2 cellular contexts compared by ENCODE assay signal in the genomic region with DNA sequence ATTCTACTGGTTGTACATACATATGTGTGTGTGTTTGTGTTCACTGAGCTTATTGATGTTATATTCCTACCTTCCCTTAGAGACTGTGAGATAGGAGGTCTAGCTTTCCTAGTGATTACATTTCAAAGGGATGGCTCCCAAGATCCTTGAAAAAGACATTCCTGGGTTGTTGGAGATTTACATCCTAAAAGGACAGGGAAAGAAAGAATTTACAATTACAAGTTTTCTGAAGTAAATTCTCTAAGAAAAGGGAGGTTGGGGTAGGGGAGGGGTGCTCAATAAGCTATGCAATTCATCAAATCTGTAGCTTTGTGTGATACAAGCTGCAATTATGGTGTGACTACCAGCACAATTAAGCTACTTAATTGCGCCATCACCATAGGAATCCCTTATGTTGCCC.
TF ChIP-seq lines count a peak whose summit lies in the region.

No MANE protein-coding gene starts in this region.

TF ChIP-seq in GM23338, 12 proteins besides CTCF, POLR2A, EP300 and RAD21:
- peak; percentile 45; the same call in 1 of the 2 replicates for TF ChIP-seq NANOG (IDR thresholded peaks at IDR 0.05; ENCODE audit: borderline replicate concordance)
- TF ChIP-seq STAT1 (IDR thresholded peaks at IDR 0.05; ENCODE audit: unreplicated experiment), result no peak
- TF ChIP-seq POLR2AphosphoS5 (IDR thresholded peaks at IDR 0.05; ENCODE audit: low read depth), result 0 out of 2 replicates have a peak, but pooled peaks have one; percentile 28

TF ChIP-seq in H1, 55 proteins besides CTCF, POLR2A, EP300 and RAD21:
- TF ChIP-seq, protein P1, sequence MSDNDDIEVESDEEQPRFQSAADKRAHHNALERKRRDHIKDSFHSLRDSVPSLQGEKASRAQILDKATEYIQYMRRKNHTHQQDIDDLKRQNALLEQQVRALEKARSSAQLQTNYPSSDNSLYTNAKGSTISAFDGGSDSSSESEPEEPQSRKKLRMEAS (IDR thresholded peaks at IDR 0.05), result no peak
- no peak for TF ChIP-seq SAP30 (IDR thresholded peaks at IDR 0.05; ENCODE audit: insufficient read depth, insufficient replicate concordance, low read length)
- no peak for TF ChIP-seq TCF12 (IDR thresholded peaks at IDR 0.05; ENCODE audit: low read depth, low read length)
- no peak for TF ChIP-seq BACH1 (IDR thresholded peaks at IDR 0.05; ENCODE audit: low read length)
- TF ChIP-seq MAFK (IDR thresholded peaks at IDR 0.05; ENCODE audit: low read depth, low read length), result no peak
- no peak for TF ChIP-seq POU5F1 (IDR thresholded peaks at IDR 0.05; ENCODE audit: low read depth, low read length)
- TF ChIP-seq HDAC2 (IDR thresholded peaks at IDR 0.05; ENCODE audit: borderline replicate concordance in 1 of 2, low read depth in 2 of 2, low read length in 2 of 2), result 0 out of 4 replicates have a peak, but pooled peaks of 1 of the 2 experiments have one; percentile 27
- TF ChIP-seq SUZ12 (IDR thresholded peaks at IDR 0.05; ENCODE audit: low read length), result no peak
- no peak for TF ChIP-seq GTF2F1 (IDR thresholded peaks at IDR 0.05; ENCODE audit: borderline replicate concordance, low read depth, low read length)
- TF ChIP-seq KDM1A (IDR thresholded peaks at IDR 0.05; ENCODE audit: borderline replicate concordance, low read length), result no peak
- TF ChIP-seq SP1 (IDR thresholded peaks at IDR 0.05; ENCODE audit: low read depth, low read length), result peak; percentile 24; the same call in 1 of the 2 replicates
- TF ChIP-seq PHF8 (conservative IDR thresholded peaks at IDR 0.05; ENCODE audit: low read depth, low read length), result no peak
- TF ChIP-seq GABPA (IDR thresholded peaks at IDR 0.05; ENCODE audit: borderline replicate concordance, insufficient read depth, low read length), result no peak
- TF ChIP-seq YY1 (IDR thresholded peaks at IDR 0.05; ENCODE audit: low read depth, low read length), result no peak
- TF ChIP-seq SRF (IDR thresholded peaks at IDR 0.05; ENCODE audit: low read depth, low read length), result no peak
- TF ChIP-seq EGR1 (IDR thresholded peaks at IDR 0.05; ENCODE audit: borderline replicate concordance, low read depth, low read length), result no peak
- TF ChIP-seq, protein P2, sequence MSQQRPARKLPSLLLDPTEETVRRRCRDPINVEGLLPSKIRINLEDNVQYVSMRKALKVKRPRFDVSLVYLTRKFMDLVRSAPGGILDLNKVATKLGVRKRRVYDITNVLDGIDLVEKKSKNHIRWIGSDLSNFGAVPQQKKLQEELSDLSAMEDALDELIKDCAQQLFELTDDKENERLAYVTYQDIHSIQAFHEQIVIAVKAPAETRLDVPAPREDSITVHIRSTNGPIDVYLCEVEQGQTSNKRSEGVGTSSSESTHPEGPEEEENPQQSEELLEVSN (IDR thresholded peaks at IDR 0.05), result no peak
- TF ChIP-seq BCL11A (IDR thresholded peaks at IDR 0.05; ENCODE audit: low read depth in 2 of 2, low read length in 2 of 2), result no peak
- no peak for TF ChIP-seq RXRA (IDR thresholded peaks at IDR 0.05; ENCODE audit: insufficient read depth, low read depth, low read length)
- TF ChIP-seq RFX5 (IDR thresholded peaks at IDR 0.05; ENCODE audit: borderline replicate concordance, low read depth, low read length), result no peak
- no peak for TF ChIP-seq TAF1 (IDR thresholded peaks at IDR 0.05; ENCODE audit: low read depth, low read length)
- TF ChIP-seq ASH2L (IDR thresholded peaks at IDR 0.05; ENCODE audit: low read length), result no peak
- TF ChIP-seq, protein P3, sequence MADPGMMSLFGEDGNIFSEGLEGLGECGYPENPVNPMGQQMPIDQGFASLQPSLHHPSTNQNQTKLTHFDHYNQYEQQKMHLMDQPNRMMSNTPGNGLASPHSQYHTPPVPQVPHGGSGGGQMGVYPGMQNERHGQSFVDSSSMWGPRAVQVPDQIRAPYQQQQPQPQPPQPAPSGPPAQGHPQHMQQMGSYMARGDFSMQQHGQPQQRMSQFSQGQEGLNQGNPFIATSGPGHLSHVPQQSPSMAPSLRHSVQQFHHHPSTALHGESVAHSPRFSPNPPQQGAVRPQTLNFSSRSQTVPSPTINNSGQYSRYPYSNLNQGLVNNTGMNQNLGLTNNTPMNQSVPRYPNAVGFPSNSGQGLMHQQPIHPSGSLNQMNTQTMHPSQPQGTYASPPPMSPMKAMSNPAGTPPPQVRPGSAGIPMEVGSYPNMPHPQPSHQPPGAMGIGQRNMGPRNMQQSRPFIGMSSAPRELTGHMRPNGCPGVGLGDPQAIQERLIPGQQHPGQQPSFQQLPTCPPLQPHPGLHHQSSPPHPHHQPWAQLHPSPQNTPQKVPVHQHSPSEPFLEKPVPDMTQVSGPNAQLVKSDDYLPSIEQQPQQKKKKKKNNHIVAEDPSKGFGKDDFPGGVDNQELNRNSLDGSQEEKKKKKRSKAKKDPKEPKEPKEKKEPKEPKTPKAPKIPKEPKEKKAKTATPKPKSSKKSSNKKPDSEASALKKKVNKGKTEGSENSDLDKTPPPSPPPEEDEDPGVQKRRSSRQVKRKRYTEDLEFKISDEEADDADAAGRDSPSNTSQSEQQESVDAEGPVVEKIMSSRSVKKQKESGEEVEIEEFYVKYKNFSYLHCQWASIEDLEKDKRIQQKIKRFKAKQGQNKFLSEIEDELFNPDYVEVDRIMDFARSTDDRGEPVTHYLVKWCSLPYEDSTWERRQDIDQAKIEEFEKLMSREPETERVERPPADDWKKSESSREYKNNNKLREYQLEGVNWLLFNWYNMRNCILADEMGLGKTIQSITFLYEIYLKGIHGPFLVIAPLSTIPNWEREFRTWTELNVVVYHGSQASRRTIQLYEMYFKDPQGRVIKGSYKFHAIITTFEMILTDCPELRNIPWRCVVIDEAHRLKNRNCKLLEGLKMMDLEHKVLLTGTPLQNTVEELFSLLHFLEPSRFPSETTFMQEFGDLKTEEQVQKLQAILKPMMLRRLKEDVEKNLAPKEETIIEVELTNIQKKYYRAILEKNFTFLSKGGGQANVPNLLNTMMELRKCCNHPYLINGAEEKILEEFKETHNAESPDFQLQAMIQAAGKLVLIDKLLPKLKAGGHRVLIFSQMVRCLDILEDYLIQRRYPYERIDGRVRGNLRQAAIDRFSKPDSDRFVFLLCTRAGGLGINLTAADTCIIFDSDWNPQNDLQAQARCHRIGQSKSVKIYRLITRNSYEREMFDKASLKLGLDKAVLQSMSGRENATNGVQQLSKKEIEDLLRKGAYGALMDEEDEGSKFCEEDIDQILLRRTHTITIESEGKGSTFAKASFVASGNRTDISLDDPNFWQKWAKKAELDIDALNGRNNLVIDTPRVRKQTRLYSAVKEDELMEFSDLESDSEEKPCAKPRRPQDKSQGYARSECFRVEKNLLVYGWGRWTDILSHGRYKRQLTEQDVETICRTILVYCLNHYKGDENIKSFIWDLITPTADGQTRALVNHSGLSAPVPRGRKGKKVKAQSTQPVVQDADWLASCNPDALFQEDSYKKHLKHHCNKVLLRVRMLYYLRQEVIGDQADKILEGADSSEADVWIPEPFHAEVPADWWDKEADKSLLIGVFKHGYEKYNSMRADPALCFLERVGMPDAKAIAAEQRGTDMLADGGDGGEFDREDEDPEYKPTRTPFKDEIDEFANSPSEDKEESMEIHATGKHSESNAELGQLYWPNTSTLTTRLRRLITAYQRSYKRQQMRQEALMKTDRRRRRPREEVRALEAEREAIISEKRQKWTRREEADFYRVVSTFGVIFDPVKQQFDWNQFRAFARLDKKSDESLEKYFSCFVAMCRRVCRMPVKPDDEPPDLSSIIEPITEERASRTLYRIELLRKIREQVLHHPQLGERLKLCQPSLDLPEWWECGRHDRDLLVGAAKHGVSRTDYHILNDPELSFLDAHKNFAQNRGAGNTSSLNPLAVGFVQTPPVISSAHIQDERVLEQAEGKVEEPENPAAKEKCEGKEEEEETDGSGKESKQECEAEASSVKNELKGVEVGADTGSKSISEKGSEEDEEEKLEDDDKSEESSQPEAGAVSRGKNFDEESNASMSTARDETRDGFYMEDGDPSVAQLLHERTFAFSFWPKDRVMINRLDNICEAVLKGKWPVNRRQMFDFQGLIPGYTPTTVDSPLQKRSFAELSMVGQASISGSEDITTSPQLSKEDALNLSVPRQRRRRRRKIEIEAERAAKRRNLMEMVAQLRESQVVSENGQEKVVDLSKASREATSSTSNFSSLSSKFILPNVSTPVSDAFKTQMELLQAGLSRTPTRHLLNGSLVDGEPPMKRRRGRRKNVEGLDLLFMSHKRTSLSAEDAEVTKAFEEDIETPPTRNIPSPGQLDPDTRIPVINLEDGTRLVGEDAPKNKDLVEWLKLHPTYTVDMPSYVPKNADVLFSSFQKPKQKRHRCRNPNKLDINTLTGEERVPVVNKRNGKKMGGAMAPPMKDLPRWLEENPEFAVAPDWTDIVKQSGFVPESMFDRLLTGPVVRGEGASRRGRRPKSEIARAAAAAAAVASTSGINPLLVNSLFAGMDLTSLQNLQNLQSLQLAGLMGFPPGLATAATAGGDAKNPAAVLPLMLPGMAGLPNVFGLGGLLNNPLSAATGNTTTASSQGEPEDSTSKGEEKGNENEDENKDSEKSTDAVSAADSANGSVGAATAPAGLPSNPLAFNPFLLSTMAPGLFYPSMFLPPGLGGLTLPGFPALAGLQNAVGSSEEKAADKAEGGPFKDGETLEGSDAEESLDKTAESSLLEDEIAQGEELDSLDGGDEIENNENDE (IDR thresholded peaks at IDR 0.05; ENCODE audit: insufficient replicate concordance, low read length), result peak; percentile 95
- no peak for TF ChIP-seq NANOG (IDR thresholded peaks at IDR 0.05; ENCODE audit: insufficient read depth, low read depth, low read length, poor library complexity, severe bottlenecking)
- no peak for TF ChIP-seq SP2 (IDR thresholded peaks at IDR 0.05; ENCODE audit: low read length)
- TF ChIP-seq CTBP2 (IDR thresholded peaks at IDR 0.05; ENCODE audit: borderline replicate concordance, insufficient read depth, insufficient read length, low read length), result no peak
- TF ChIP-seq TEAD4 (IDR thresholded peaks at IDR 0.05; ENCODE audit: low read depth, low read length), result peak; percentile 84
- TF ChIP-seq, protein P4, sequence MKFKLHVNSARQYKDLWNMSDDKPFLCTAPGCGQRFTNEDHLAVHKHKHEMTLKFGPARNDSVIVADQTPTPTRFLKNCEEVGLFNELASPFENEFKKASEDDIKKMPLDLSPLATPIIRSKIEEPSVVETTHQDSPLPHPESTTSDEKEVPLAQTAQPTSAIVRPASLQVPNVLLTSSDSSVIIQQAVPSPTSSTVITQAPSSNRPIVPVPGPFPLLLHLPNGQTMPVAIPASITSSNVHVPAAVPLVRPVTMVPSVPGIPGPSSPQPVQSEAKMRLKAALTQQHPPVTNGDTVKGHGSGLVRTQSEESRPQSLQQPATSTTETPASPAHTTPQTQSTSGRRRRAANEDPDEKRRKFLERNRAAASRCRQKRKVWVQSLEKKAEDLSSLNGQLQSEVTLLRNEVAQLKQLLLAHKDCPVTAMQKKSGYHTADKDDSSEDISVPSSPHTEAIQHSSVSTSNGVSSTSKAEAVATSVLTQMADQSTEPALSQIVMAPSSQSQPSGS (IDR thresholded peaks at IDR 0.05; ENCODE audit: low read length), result no peak
- 0 out of 2 replicates have a peak, but pooled peaks have one; percentile 4 for TF ChIP-seq CEBPB (IDR thresholded peaks at IDR 0.05; ENCODE audit: low read depth, low read length)
- TF ChIP-seq JUND (IDR thresholded peaks at IDR 0.05; ENCODE audit: low read length), result no peak
- TF ChIP-seq, protein P5, sequence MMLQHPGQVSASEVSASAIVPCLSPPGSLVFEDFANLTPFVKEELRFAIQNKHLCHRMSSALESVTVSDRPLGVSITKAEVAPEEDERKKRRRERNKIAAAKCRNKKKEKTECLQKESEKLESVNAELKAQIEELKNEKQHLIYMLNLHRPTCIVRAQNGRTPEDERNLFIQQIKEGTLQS (IDR thresholded peaks at IDR 0.05; ENCODE audit: insufficient read depth, low read depth, low read length), result no peak
TF ChIP-seq in H1: peak in this region for 5.
